ENCODE assay signal across 25 cellular contexts in genomic region chr2:25620711-25621110, GRCh38. TPM values are rescaled to one million over a fixed set of nuclear protein-coding genes. Genes with fewer than 3 reads are reported as not detected.
DNase-seq lines count a peak whose midpoint lies in the region; ATAC-seq, FAIRE-seq and TF ChIP-seq lines count a peak whose summit lies in the region.
"Had no signal": no experiment of that assay in that cellular context is flagged by ENCODE, and none has a peak within 500 bp of the region (broad histone marks: within the 10 kb centered on the region; RNA-seq: fewer than 3 reads in every experiment).

No MANE protein-coding gene starts in this region.

- H3K4me1 ChIP-seq in thyroid gland, result peaks cover 25 to 33% of the 10 kb centered on the region in 2 donors
- H3K4me1 ChIP-seq: BE2C; BLaER1 treated with 17β-estradiol and CSF1 and Interleukin-3, amounts not matched to agents 10 nM and 100 nM had no signal

- H3K27ac ChIP-seq in RWPE1 (peak overlapping the region; percentile 42; the same call in 1 of the 2 replicates), thyroid gland (no peak overlapping the region)
- H3K27ac ChIP-seq: BLaER1 treated with 17β-estradiol and CSF1 and Interleukin-3, amounts not matched to agents 10 nM and 100 nM had no signal

- peaks cover 36% of the 10 kb centered on the region for H3K4me1 Mint-ChIP-seq in nephron
- H3K4me1 Mint-ChIP-seq: CD14-positive monocyte had no signal

- H3K4me3 Mint-ChIP-seq in nephron, result no peak overlapping the region
- H3K4me3 Mint-ChIP-seq: CD14-positive monocyte; CD4-positive, alpha-beta T cell; CD8-positive, alpha-beta memory T cell; GM23338; H9 had no signal

- ATAC-seq in HG02610 (IDR thresholded peaks at IDR 0.05; ENCODE audit: unreplicated experiment) (no peak), HG03469 (IDR thresholded peaks at IDR 0.05; ENCODE audit: unreplicated experiment) (no peak)
- ATAC-seq: A549, GM12878, GM23338, HCT116 had no signal

- TF ChIP-seq CTCF in RWPE1 (conservative IDR thresholded peaks at IDR 0.05; ENCODE audit: low read depth), result no peak
- TF ChIP-seq CTCF in nephron (IDR thresholded peaks at IDR 0.05; ENCODE audit: unreplicated experiment in 3 of 3), result no peak
- no peak for TF ChIP-seq CTCF in thyroid gland (IDR thresholded peaks at IDR 0.05)

- WGBS in thyroid gland, 2 donors, result 57 to 67% methylated on average over 4 of the region's 4 CpGs

- no peaks in the 10 kb centered on the region for H3K9me3 Mint-ChIP-seq in nephron
- H3K9me3 Mint-ChIP-seq: CD14-positive monocyte; CD4-positive, alpha-beta T cell; CD8-positive, alpha-beta memory T cell; GM23338; H9 had no signal

- intact Hi-C loops in thyroid gland (cut with DNase I), result no loop called here

- DNase-seq in GM19239 (ENCODE audit: insufficient read length, low spot score) (no peak), RWPE1 (ENCODE audit: low spot score) (no peak), thyroid gland (peak; percentile 49 to 51), RKO (ENCODE audit: low spot score) (no peak)
- DNase-seq: 8988T; ACHN; AML-193; BE2C; CD4-positive, alpha-beta T cell; CD8-positive, alpha-beta memory T cell; DMS 273 treated with DMSO at 0.1 percent for 48 hours; DMS79; EL; GDM1; H9 had no signal

- no peaks in the 10 kb centered on the region for H3K27me3 ChIP-seq in thyroid gland
- H3K27me3 ChIP-seq: BE2C; BLaER1 treated with 17β-estradiol and CSF1 and Interleukin-3, amounts not matched to agents 10 nM and 100 nM had no signal

- H3K36me3 Mint-ChIP-seq in nephron (ENCODE audit: low read depth), result peaks cover 35% of the 10 kb centered on the region

- no peaks in the 10 kb centered on the region for H3K9me3 ChIP-seq in thyroid gland
- H3K9me3 ChIP-seq: A549; BE2C; BLaER1 treated with 17β-estradiol and CSF1 and Interleukin-3, amounts not matched to agents 10 nM and 100 nM had no signal

- FAIRE-seq in GM19239 (lab: Jason Lieb, UNC), result peak; percentile 4
- FAIRE-seq: D721Med, GM12878 had no signal

- CTCF ChIA-PET in RWPE1 (lab: Yijun Ruan, JAX), result no interaction called here

- no peaks in the 10 kb centered on the region for H3K36me3 ChIP-seq in thyroid gland
- H3K36me3 ChIP-seq: BE2C had no signal

- TF ChIP-seq POLR2A in thyroid gland (IDR thresholded peaks at IDR 0.05), result no peak

- H3K27me3 Mint-ChIP-seq in nephron (ENCODE audit: low read depth), result no peaks in the 10 kb centered on the region
- H3K27me3 Mint-ChIP-seq: CD4-positive, alpha-beta T cell; CD8-positive, alpha-beta memory T cell had no signal

- POLR2A ChIA-PET in RWPE1 (lab: Yijun Ruan, JAX; ENCODE audit: low non-redundant PET), result no interaction called here

- peak overlapping the region in 2 of 3 experiments; percentile 57 to 86 for H3K27ac Mint-ChIP-seq in nephron
- H3K27ac Mint-ChIP-seq: CD14-positive monocyte; CD4-positive, alpha-beta T cell; GM23338 had no signal

- no peak overlapping the region for H3K4me3 ChIP-seq in thyroid gland (replicated peaks in 1 of 3)
- H3K4me3 ChIP-seq: A549; BLaER1 treated with 17β-estradiol and CSF1 and Interleukin-3, amounts not matched to agents 10 nM and 100 nM; GM12878; GM23338 had no signal

RNA-seq across cellular contexts. Expression of gene DTNB, which starts 52.7 kb away (rescaled TPM):
- 10 to 100 TPM; 38.9 to 75.2 (median 55.5) TPM for total RNA-seq in thyroid gland

Comparison
In these comparisons a context has a peak if more than half of its experiments do, and no peak if none do; other contexts are left out.
1. DNase-seq: peak in thyroid gland (2 of 2); none in GM19239 (single experiment), RWPE1 (single experiment) and RKO (single experiment).